Comparison of ENCODE assay signal across 19 cellular contexts in the genomic region with DNA sequence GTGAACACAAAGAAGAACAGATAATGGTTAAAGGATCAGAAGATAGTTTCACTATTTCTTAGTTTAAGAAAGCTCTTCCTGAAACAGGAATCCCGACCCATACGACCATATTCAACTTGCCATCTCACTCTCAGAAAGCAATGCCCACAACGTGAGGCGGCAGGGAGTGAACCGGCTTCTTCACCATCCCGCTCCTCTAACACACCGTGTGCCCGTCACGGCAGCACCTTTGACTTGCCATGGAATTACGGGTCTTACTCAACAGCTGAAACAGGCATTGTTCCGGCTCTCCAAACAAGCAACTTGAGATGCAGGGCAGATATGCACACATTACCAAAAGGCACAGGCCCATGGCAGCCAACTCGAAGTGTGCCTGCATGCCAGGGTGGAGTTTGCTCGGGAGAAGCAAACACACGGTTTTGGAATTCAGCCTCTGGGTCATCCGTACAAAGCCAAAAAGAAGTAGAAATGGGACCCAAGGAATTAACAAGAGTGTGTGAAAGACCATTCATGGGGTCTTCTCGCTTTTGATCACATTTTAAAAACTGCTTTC.
DNase-seq lines count a peak whose midpoint lies in the region; ATAC-seq, FAIRE-seq and TF ChIP-seq lines count a peak whose summit lies in the region.
"Had no signal": no experiment of that assay in that cellular context is flagged by ENCODE, and none has a peak within 500 bp of the region (broad histone marks: within the 10 kb centered on the region; RNA-seq: fewer than 3 reads in every experiment).

No MANE protein-coding gene starts in this region.

- H3K27me3 ChIP-seq in DND-41 (ENCODE audit: insufficient read depth, low read length, poor library complexity), result no peaks in the 10 kb centered on the region
- H3K27me3 ChIP-seq in astrocyte (ENCODE audit: insufficient read depth, low read length), result no peaks in the 10 kb centered on the region
- no peaks in the 10 kb centered on the region for H3K27me3 ChIP-seq in osteoblast (ENCODE audit: insufficient read depth, low read length)
- H3K27me3 ChIP-seq in upper lobe of right lung, result no peaks in the 10 kb centered on the region

- H3K4me1 ChIP-seq in DND-41 (ENCODE audit: insufficient read depth, low read length), result peaks cover 62% of the 10 kb centered on the region
- H3K4me1 ChIP-seq in astrocyte (ENCODE audit: insufficient read depth, low read length), result no peaks in the 10 kb centered on the region
- H3K4me1 ChIP-seq in osteoblast (ENCODE audit: insufficient read depth, low read length), result no peaks in the 10 kb centered on the region
- H3K4me1 ChIP-seq in upper lobe of right lung, result no peaks in the 10 kb centered on the region
- H3K4me1 ChIP-seq: BE2C, HAP-1 had no signal

- TF ChIP-seq CTCF in DND-41 (IDR thresholded peaks at IDR 0.05; ENCODE audit: borderline replicate concordance, extremely low read depth, low read length, poor library complexity, severe bottlenecking) (no peak), astrocyte (IDR thresholded peaks at IDR 0.05; ENCODE audit: insufficient read depth, low read depth, low read length) (no peak), osteoblast (IDR thresholded peaks at IDR 0.05; ENCODE audit: extremely low read depth, low read depth, low read length) (no peak), upper lobe of right lung (IDR thresholded peaks at IDR 0.05) (no peak)

- H3K27me3 Mint-ChIP-seq in astrocyte (ENCODE audit: low read depth, unreplicated experiment), result no peaks in the 10 kb centered on the region

- H3K4me3 Mint-ChIP-seq in astrocyte (ENCODE audit: unreplicated experiment), result no peak overlapping the region
- H3K4me3 Mint-ChIP-seq: IgD-negative memory B cell had no signal

- peaks cover 72% of the 10 kb centered on the region for H3K36me3 ChIP-seq in DND-41 (ENCODE audit: insufficient read depth, low read length)
- no peaks in the 10 kb centered on the region for H3K36me3 ChIP-seq in astrocyte (ENCODE audit: insufficient read depth, low read length)
- H3K36me3 ChIP-seq in osteoblast (ENCODE audit: insufficient read depth, low read length), result no peaks in the 10 kb centered on the region
- H3K36me3 ChIP-seq in upper lobe of right lung, result no peaks in the 10 kb centered on the region
- H3K36me3 ChIP-seq: BE2C, HAP-1 had no signal

- H3K79me2 ChIP-seq in DND-41 (ENCODE audit: insufficient read depth, low read length) (peaks cover 55% of the 10 kb centered on the region), astrocyte (ENCODE audit: insufficient read depth, low read length) (no peaks in the 10 kb centered on the region), osteoblast (ENCODE audit: insufficient read depth, low read length) (no peaks in the 10 kb centered on the region)

- DNase-seq in DND-41, result no peak
- DNase-seq in astrocyte (ENCODE audit: low read depth), result peak; percentile 2
- DNase-seq in osteoblast (ENCODE audit: insufficient read length, low spot score, missing footprints), result peak; percentile 15
- peak; percentile 26 for DNase-seq in upper lobe of right lung
- no peak for DNase-seq in NCI-H2227 treated with DMSO at 0.1 percent for 48 hours (lab: John Stamatoyannopoulos, UW)
- no peak for DNase-seq in NCI-H1436 (lab: John Stamatoyannopoulos, UW)
- DNase-seq in ecto neural progenitor cell (ENCODE audit: low spot score), result no peak
- DNase-seq: ACHN; BE2C; CD4-positive, alpha-beta memory T cell; DMS79 treated with DMSO at 0.1 percent for 48 hours; EL; GM23248 had no signal

- no peak overlapping the region for H3K27ac Mint-ChIP-seq in astrocyte (ENCODE audit: unreplicated experiment)
- H3K27ac Mint-ChIP-seq: IgD-negative memory B cell had no signal

- intact Hi-C loops in upper lobe of right lung (cut with DNase I), result no loop called here

- FAIRE-seq in astrocyte (lab: Jason Lieb, UNC), result no peak
- FAIRE-seq: A204.1, GM12878, GM19239, HepG2 had no signal

- H3K4me1 Mint-ChIP-seq in astrocyte (ENCODE audit: low read depth, unreplicated experiment), result no peaks in the 10 kb centered on the region

- H3K4me2 ChIP-seq in DND-41 (ENCODE audit: insufficient read depth, low read length), result no peak overlapping the region; the same call in 1 of the 2 replicates
- H3K4me2 ChIP-seq in astrocyte (ENCODE audit: low read length), result no peak overlapping the region
- H3K4me2 ChIP-seq in osteoblast (ENCODE audit: insufficient read depth, low read length), result no peak overlapping the region

- no peaks in the 10 kb centered on the region; the same call in 1 of the 2 replicates for H4K20me1 ChIP-seq in DND-41 (ENCODE audit: insufficient read depth, low read length)
- no peaks in the 10 kb centered on the region for H4K20me1 ChIP-seq in astrocyte (ENCODE audit: insufficient read depth, low read length)
- no peaks in the 10 kb centered on the region for H4K20me1 ChIP-seq in osteoblast (ENCODE audit: insufficient read depth, low read length)

- peaks cover 20% of the 10 kb centered on the region for H3K9me3 Mint-ChIP-seq in astrocyte (ENCODE audit: unreplicated experiment)
- H3K9me3 Mint-ChIP-seq: CD4-positive, alpha-beta memory T cell; IgD-negative memory B cell had no signal

- no peaks in the 10 kb centered on the region for H3K36me3 Mint-ChIP-seq in astrocyte (ENCODE audit: low read depth, unreplicated experiment)
- H3K36me3 Mint-ChIP-seq: CD4-positive, alpha-beta memory T cell; IgD-negative memory B cell had no signal

- no peak overlapping the region for H2AFZ ChIP-seq in DND-41 (ENCODE audit: low read depth, low read length)
- H2AFZ ChIP-seq in astrocyte (ENCODE audit: low read depth, low read length), result no peak overlapping the region
- no peak overlapping the region for H2AFZ ChIP-seq in osteoblast (ENCODE audit: low read length)
- H2AFZ ChIP-seq: GM23248 had no signal

- H3K27ac ChIP-seq in DND-41 (ENCODE audit: low read length) (peak overlapping the region; percentile 51), astrocyte (ENCODE audit: low read depth, low read length) (no peak overlapping the region), osteoblast (ENCODE audit: low read depth, low read length) (no peak overlapping the region), upper lobe of right lung (no peak overlapping the region)
- H3K27ac ChIP-seq: GM23248 had no signal

- ATAC-seq in DND-41 (ENCODE audit: insufficient read depth, low read depth) (no peak), upper lobe of right lung (no peak)
- ATAC-seq: GM12878, HepG2 had no signal

- no peaks in the 10 kb centered on the region for H3K9me3 ChIP-seq in DND-41 (ENCODE audit: insufficient read depth, low read length, severe bottlenecking)
- no peaks in the 10 kb centered on the region for H3K9me3 ChIP-seq in astrocyte (ENCODE audit: insufficient read depth, low read depth, low read length)
- no peaks in the 10 kb centered on the region for H3K9me3 ChIP-seq in osteoblast (ENCODE audit: low read depth, low read length)
- no peaks in the 10 kb centered on the region for H3K9me3 ChIP-seq in upper lobe of right lung
- H3K9me3 ChIP-seq: BE2C, HAP-1 had no signal

- H3K4me3 ChIP-seq in DND-41 (ENCODE audit: low read depth in 1 of 2, low read length in 2 of 2) (no peak overlapping the region), astrocyte (ENCODE audit: insufficient read depth, low read depth, low read length) (no peak overlapping the region), osteoblast (ENCODE audit: insufficient read depth, low read length) (no peak overlapping the region), upper lobe of right lung (no peak overlapping the region)
- H3K4me3 ChIP-seq: GM12878, GM23248, HAP-1 had no signal

- H3K9ac ChIP-seq in DND-41 (ENCODE audit: low read depth, low read length) (no peak overlapping the region), astrocyte (ENCODE audit: low read length) (no peak overlapping the region)
- H3K9ac ChIP-seq: GM23248 had no signal

Comparison
In these comparisons a context has a peak if more than half of its experiments do, and no peak if none do; other contexts are left out.
1. DNase-seq: peak in astrocyte (single experiment), osteoblast (single experiment) and upper lobe of right lung (single experiment); none in DND-41 (single experiment), NCI-H2227 treated with DMSO at 0.1 percent for 48 hours (single experiment), NCI-H1436 (single experiment) and ecto neural progenitor cell (single experiment).